In the genomic region with DNA sequence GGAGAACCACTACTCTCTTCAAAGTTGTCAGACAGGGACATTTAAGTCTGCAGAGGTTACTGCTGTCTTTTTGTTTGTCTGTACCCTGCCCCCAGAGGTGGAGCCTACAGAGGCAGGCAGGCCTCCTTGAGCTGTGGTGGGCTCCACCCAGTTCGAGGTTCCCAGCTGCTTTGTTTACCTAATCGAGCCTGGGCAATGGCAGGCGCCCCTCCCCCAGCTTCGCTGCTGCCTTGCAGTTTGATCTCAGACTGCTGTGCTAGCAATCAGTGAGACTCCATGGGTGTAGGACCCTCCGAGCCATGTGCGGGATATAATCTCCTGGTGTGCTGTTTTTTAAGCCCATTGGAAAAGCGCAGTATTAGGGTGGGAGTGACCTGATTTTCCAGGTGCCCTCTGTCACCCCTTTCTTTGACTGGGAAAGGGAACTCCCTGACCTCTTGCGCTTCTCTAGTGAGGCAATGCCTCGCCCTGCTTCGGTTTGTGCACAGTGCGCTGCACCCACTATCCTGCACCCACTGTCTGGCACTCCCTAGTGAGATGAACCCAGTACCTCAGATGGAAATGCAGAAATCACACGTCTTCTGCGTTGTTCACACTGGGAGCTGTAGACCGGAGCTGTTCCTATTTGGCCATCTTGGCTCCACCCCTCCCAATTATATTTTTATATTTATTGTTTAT, we compare ENCODE assay signal across 3 cellular contexts. TPM values are rescaled to one million over a fixed set of nuclear protein-coding genes. Genes with fewer than 3 reads are reported as not detected.
"Had no signal": no experiment of that assay in that cellular context is flagged by ENCODE, and none has a peak within 500 bp of the region (broad histone marks: within the 10 kb centered on the region; RNA-seq: fewer than 3 reads in every experiment).

No MANE protein-coding gene starts in this region.

RNA-seq across cellular contexts. Expression of a gene that starts 6.4 kb away (rescaled TPM):
- total RNA-seq: MCF 10A, NCI-H460, PC-3 had no signal
